Comparison of ENCODE assay signal across 21 cellular contexts in genomic region chr12:103657331-103657730, GRCh38.
DNase-seq lines count a peak whose midpoint lies in the region; ATAC-seq and TF ChIP-seq lines count a peak whose summit lies in the region.
"Had no signal": no experiment of that assay in that cellular context is flagged by ENCODE, and none has a peak within 500 bp of the region (broad histone marks: within the 10 kb centered on the region; RNA-seq: fewer than 3 reads in every experiment).

No MANE protein-coding gene starts in this region.

- H3K27ac ChIP-seq in mesodermal cell (ENCODE audit: low read depth, low read length, severe bottlenecking) (peak overlapping the region; percentile 20), aorta (ENCODE audit: low read depth in 1 of 2, low read length in 2 of 2) (no peak overlapping the region)
- H3K27ac ChIP-seq: body of pancreas, gastrocnemius medialis, parathyroid adenoma, thoracic aorta had no signal

- H3K9me3 ChIP-seq in mesodermal cell (ENCODE audit: control insufficient read depth, low read length): no peaks in the 10 kb centered on the region
- H3K9me3 ChIP-seq in aorta (ENCODE audit: control insufficient read depth, low read length): no peaks in the 10 kb centered on the region
- H3K9me3 ChIP-seq: body of pancreas, gastrocnemius medialis, sigmoid colon, thoracic aorta had no signal

- H3K4me3 ChIP-seq in choroid plexus epithelial cell (ENCODE audit: low read depth, low read length) (no peak overlapping the region), mesodermal cell (ENCODE audit: extremely low read depth, insufficient read depth, low read length, poor library complexity, severe bottlenecking) (no peak overlapping the region), aorta (ENCODE audit: low read length in 2 of 2) (no peak overlapping the region)
- H3K4me3 ChIP-seq: body of pancreas, gastrocnemius medialis, sigmoid colon, thoracic aorta had no signal

- H3K36me3 ChIP-seq in mesodermal cell (ENCODE audit: control insufficient read depth, insufficient read depth, low read length) (no peaks in the 10 kb centered on the region), aorta (ENCODE audit: control insufficient read depth in 1 of 2, insufficient read depth in 2 of 2, low read length in 1 of 2) (no peaks in the 10 kb centered on the region)
- H3K36me3 ChIP-seq: gastrocnemius medialis, sigmoid colon, thoracic aorta had no signal

- intact Hi-C loops in aorta (cut with DNase I): no loop called here

- no peaks in the 10 kb centered on the region for H3K27me3 ChIP-seq in aorta (ENCODE audit: control insufficient read depth in 1 of 2, insufficient read depth in 2 of 2, low read length in 1 of 2)
- H3K27me3 ChIP-seq: body of pancreas, gastrocnemius medialis, sigmoid colon had no signal

- H3K4me1 ChIP-seq in mesodermal cell (ENCODE audit: control insufficient read depth, insufficient read depth, low read length, poor library complexity, severe bottlenecking): peaks cover 8% of the 10 kb centered on the region
- no peaks in the 10 kb centered on the region for H3K4me1 ChIP-seq in aorta (ENCODE audit: control insufficient read depth in 1 of 2, insufficient read depth in 2 of 2, low read length in 2 of 2)
- H3K4me1 ChIP-seq: body of pancreas, gastrocnemius medialis, parathyroid adenoma had no signal

- WGBS in mesodermal cell (ENCODE audit: insufficient coverage in 2 of 2), 2 experiments: 67 to 100% methylated on average over 1 of the region's 2 CpGs
- WGBS in aorta, 2 donors: 28 to 32% methylated on average over 2 of the region's 2 CpGs

- TF ChIP-seq CTCF in choroid plexus epithelial cell (conservative IDR thresholded peaks at IDR 0.05; ENCODE audit: low read depth, low read length): no peak

- ATAC-seq in HG03135 (IDR thresholded peaks at IDR 0.05; ENCODE audit: unreplicated experiment): no peak
- no peak for ATAC-seq in aorta (ENCODE audit: low FRiP score)
- ATAC-seq: body of pancreas; gastrocnemius medialis; natural killer cell treated with Interleukin-12 subunit alpha and Interleukin-12 subunit beta and Interleukin-15 and Interleukin-18, amount 100 ng/mL, for 72 hours; stimulated activated memory B cell treated with anti-CD40 and anti-IgM and Interleukin-4, amounts not matched to agents 10 μg/mL and 1 μg/mL and 100 μg/mL, for 72 hours had no signal

- DNase-seq in ELR (ENCODE audit: low read depth): peak; percentile 17
- peak; percentile 44 for DNase-seq in M059J (ENCODE audit: low read depth)
- peak; percentile 9 for DNase-seq in choroid plexus epithelial cell (ENCODE audit: low read depth)
- no peak for DNase-seq in medulla oblongata (ENCODE audit: extremely low spot score)
- no peak for DNase-seq in aorta
- DNase-seq: activated naive CD4-positive, alpha-beta T cell treated with anti-CD3 and anti-CD28 coated beads, Interleukin-2, amount 10 ng/mL, durations not matched to agents 7 days and 5 days; activated T-cell treated with anti-CD3 and anti-CD28 coated beads, Interleukin-2, amount 50 U/mL, for 48 hours; body of pancreas; gastrocnemius medialis; H9; NCI-H2171 treated with DMSO at 0.1 percent for 48 hours; NCI-H748 treated with DMSO at 0.1 percent for 48 hours; SIG-M5; sigmoid colon; T-cell had no signal

Comparison
In these comparisons a context has a peak if more than half of its experiments do, and no peak if none do; other contexts are left out.
1. DNase-seq: peak in ELR (single experiment), M059J (single experiment) and choroid plexus epithelial cell (single experiment); none in medulla oblongata (single experiment) and aorta (0 of 2).